In the genomic region with DNA sequence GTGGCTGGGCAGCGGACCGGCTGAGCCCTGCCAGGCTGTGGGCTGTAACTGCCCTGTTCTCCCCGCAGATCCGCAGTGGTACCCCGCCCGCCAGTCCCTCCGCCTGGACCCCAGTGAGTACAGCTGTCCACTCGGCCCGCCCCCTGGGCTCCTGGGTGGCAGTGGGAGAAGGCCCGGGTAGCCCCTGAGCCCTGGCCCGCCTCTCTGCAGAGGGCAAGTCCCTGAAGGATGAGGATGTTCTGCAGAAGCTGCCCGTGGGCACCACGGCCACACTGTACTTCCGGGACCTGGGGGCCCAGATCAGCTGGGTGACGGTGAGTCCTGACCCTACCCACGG, we compare ENCODE assay signal across 1 cellular context.
TF ChIP-seq lines count a peak whose summit lies in the region.

No MANE protein-coding gene starts in this region.

TF ChIP-seq in HCT116, 20 proteins besides CTCF, POLR2A, EP300 and RAD21:
- TF ChIP-seq CEBPB (IDR thresholded peaks at IDR 0.05; ENCODE audit: low read depth), result no peak
- no peak for TF ChIP-seq EGR1 (IDR thresholded peaks at IDR 0.05; ENCODE audit: low read depth)
- TF ChIP-seq YY1 (IDR thresholded peaks at IDR 0.05; ENCODE audit: extremely low read depth, insufficient replicate concordance, low read depth, low read length), result no peak
- TF ChIP-seq JUND (IDR thresholded peaks at IDR 0.05), result no peak
- no peak for TF ChIP-seq CBX3 (IDR thresholded peaks at IDR 0.05; ENCODE audit: low read depth)
- TF ChIP-seq REST (IDR thresholded peaks at IDR 0.05; ENCODE audit: low read depth), result no peak
- no peak for TF ChIP-seq ELF1 (IDR thresholded peaks at IDR 0.05; ENCODE audit: borderline replicate concordance, low read depth)
- no peak for TF ChIP-seq FOSL1 (IDR thresholded peaks at IDR 0.05; ENCODE audit: low read depth)
- no peak for TF ChIP-seq SIN3A (IDR thresholded peaks at IDR 0.05; ENCODE audit: low read depth)
- TF ChIP-seq, protein P1, sequence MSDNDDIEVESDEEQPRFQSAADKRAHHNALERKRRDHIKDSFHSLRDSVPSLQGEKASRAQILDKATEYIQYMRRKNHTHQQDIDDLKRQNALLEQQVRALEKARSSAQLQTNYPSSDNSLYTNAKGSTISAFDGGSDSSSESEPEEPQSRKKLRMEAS (IDR thresholded peaks at IDR 0.05), result no peak
- no peak for TF ChIP-seq EZH2 (IDR thresholded peaks at IDR 0.05)
- no peak for TF ChIP-seq SRF (IDR thresholded peaks at IDR 0.05; ENCODE audit: low read depth)
